In the genomic region with DNA sequence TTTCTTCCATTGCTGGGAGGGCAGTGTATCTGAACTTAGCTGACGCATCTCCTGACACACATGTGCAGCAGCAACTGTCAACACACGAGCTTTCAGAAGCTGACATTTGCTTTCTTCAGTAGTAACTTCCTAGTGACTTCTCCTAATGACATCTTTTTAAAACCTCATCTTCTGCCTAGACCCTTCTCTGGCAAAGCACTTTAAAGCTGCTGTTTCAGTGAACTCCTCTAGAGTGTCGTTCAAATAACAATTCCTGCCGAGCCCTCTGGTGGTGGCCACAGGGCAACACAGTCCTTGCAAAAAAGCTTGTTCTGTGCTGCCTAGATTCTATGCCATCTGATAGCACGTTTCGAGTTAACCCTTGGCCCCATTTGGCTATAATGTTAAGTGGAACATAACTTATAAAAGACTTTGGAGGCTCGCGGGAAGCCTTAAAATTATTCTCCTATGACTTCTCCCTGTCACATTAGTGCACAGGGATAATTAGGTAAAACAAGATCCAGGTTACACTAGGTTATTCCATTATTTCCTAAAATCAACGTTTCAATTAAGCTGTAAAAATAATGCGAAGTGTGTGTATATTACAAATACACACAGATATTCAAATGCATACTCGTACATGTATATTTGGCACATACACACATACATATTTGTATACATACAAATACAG, we compare ENCODE assay signal across 8 cellular contexts.
A peak's percentile ranks its signal among the peaks of the same experiment; 100 is the strongest.
DNase-seq lines count a peak whose midpoint lies in the region; ATAC-seq and TF ChIP-seq lines count a peak whose summit lies in the region.

No MANE protein-coding gene starts in this region.

- H3K27me3 ChIP-seq in heart left ventricle (no peaks in the 10 kb centered on the region), sigmoid colon (no peaks in the 10 kb centered on the region)

- intact Hi-C loops in heart left ventricle (cut with DNase I) (no loop called here), sigmoid colon (cut with DNase I) (no loop called here)

- TF ChIP-seq EP300 in sigmoid colon (IDR thresholded peaks at IDR 0.05) = no peak

- TF ChIP-seq POLR2A in heart left ventricle (IDR thresholded peaks at IDR 0.05) = no peak
- no peak for TF ChIP-seq POLR2A in sigmoid colon (IDR thresholded peaks at IDR 0.05)

- H3K4me1 ChIP-seq in heart left ventricle (peaks cover 0 to 4% (median 0%) of the 10 kb centered on the region in 12 donors), sigmoid colon (peaks cover 0 to 37% (median 28%) of the 10 kb centered on the region in 4 donors)

- ATAC-seq in GM19351 (IDR thresholded peaks at IDR 0.05; ENCODE audit: unreplicated experiment) (peak; percentile 79), heart left ventricle (peak in 1 of 4 donors; percentile 65)

- 39 to 46% (median 42%) methylated on average over 11 of the region's 11 CpGs for WGBS in heart left ventricle, 4 donors
- WGBS in sigmoid colon, 2 donors = 28 to 43% methylated on average over 11 of the region's 11 CpGs

- TF ChIP-seq CTCF in C4-2B (conservative IDR thresholded peaks at IDR 0.05) (peak; percentile 82), heart left ventricle (IDR thresholded peaks at IDR 0.05) (peak; percentile 21 to 55 (median 38)), sigmoid colon (IDR thresholded peaks at IDR 0.05) (peak in 3 of 4 experiments; percentile 29 to 39 (median 32))

- H3K27ac ChIP-seq in C4-2B = no peak overlapping the region
- no peak overlapping the region for H3K27ac ChIP-seq in heart left ventricle
- no peak overlapping the region for H3K27ac ChIP-seq in sigmoid colon

- H3K9me3 ChIP-seq in heart left ventricle (no peaks in the 10 kb centered on the region), sigmoid colon (no peaks in the 10 kb centered on the region)

- H3K4me3 ChIP-seq in heart left ventricle (no peak overlapping the region), sigmoid colon (no peak overlapping the region)

- peak; percentile 84 to 87 for DNase-seq in Kasumi-1 (lab: John Stamatoyannopoulos, UW)
- DNase-seq in SKM-1 (lab: John Stamatoyannopoulos, UW; ENCODE audit: unreplicated experiment) = peak; percentile 65
- peak in 1 of 5 donors; percentile 20 for DNase-seq in heart left ventricle
- DNase-seq in sigmoid colon = no peak
- no peak for DNase-seq in GOT3 (lab: John Stamatoyannopoulos, UW)
- no peak for DNase-seq in effector CD4-positive, alpha-beta T cell

- H3K36me3 ChIP-seq in heart left ventricle (no peaks in the 10 kb centered on the region), sigmoid colon (no peaks in the 10 kb centered on the region)

Comparison
In these comparisons a context has a peak if more than half of its experiments do, and no peak if none do; other contexts are left out.
1. CTCF ChIP-seq: peak in every context shown above with its lines; median percentile 82 in C4-2B; 38 in heart left ventricle; 32 in sigmoid colon.
2. DNase-seq: peak in Kasumi-1 (2 of 2) and SKM-1 (single experiment); none in sigmoid colon (single experiment), GOT3 (single experiment) and effector CD4-positive, alpha-beta T cell (single experiment).